In the genomic region with DNA sequence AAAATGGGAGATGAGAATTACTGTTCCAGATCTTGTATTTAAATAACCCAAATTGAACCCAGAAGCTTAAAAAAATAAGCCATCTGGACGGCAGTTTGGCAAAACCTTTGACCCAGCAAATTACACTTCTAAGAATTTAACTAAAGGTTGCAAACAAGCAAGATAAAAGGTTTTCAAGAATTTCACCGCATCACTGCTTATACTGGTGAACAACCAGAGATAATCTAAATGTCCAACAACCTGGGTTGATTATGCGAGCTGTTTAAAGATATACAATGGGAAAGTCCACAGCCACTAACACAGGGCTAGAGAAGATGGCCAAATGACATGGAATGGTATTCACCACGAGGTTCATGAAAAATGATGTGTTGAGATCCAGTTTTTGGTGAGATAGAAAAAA, we compare ENCODE assay signal across 25 cellular contexts.
"Had no signal": no experiment of that assay in that cellular context is flagged by ENCODE, and none has a peak within 500 bp of the region (broad histone marks: within the 10 kb centered on the region; RNA-seq: fewer than 3 reads in every experiment).

No MANE protein-coding gene starts in this region.

- H3K4me3 ChIP-seq: esophagus squamous epithelium, heart right ventricle, left ventricle myocardium inferior, lower lobe of right lung, pancreas, smooth muscle cell, stomach, testis, tibial nerve had no signal

- H3K9me3 ChIP-seq: esophagus squamous epithelium, heart right ventricle, left ventricle myocardium inferior, lower lobe of right lung, pancreas, stomach, testis, tibial nerve had no signal

- H3K27me3 ChIP-seq: esophagus squamous epithelium, heart right ventricle, pancreas, stomach, testis, tibial nerve had no signal

- H3K4me2 ChIP-seq: smooth muscle cell had no signal

- H3K36me3 Mint-ChIP-seq: natural killer cell had no signal

- FAIRE-seq: endothelial cell of umbilical vein, islet of Langerhans, pancreas had no signal

- H3K4me1 ChIP-seq: testis had no signal

- ATAC-seq: heart right ventricle, left cardiac atrium, lower lobe of right lung, natural killer cell, pancreas, sciatic nerve had no signal

- H3K27ac Mint-ChIP-seq: natural killer cell had no signal

- H3K27ac ChIP-seq: esophagus squamous epithelium, heart right ventricle, left ventricle myocardium inferior, lower lobe of right lung, pancreas, stomach, testis, tibial nerve had no signal

- H3K9me3 Mint-ChIP-seq: natural killer cell had no signal

- H3K36me3 ChIP-seq: esophagus squamous epithelium, heart right ventricle, left ventricle myocardium inferior, lower lobe of right lung, pancreas, stomach, tibial nerve had no signal

- H3K4me3 Mint-ChIP-seq: natural killer cell had no signal

- DNase-seq: dermis blood vessel endothelial cell; effector memory CD4-positive, alpha-beta T cell; esophagus squamous epithelium; foreskin melanocyte; glutamatergic neuron; heart right ventricle; hippocampal formation; left cardiac atrium; left ventricle myocardium inferior; lower lobe of right lung; natural killer cell; pancreas; retina; stimulated activated CD4-positive, alpha-beta T cell treated with anti-CD3 and anti-CD28 coated beads, Interleukin-12 subunit alpha, Interleukin-12 subunit beta, amount 100 ng/mL, for 4 hours; stimulated activated CD4-positive, alpha-beta T cell treated with anti-CD3 and anti-CD28 coated beads, Interleukin-1b, Interleukin-23, amount 100 ng/mL, for 48 hours; stimulated activated CD4-positive, alpha-beta T cell treated with anti-CD3 and anti-CD28 coated beads, Interleukin-4, amount 100 ng/mL, for 1 hour; stimulated activated CD8-positive, alpha-beta memory T cell treated with anti-CD3 and anti-CD28 coated beads, Interleukin-4, amount 100 ng/mL, for 48 hours; stimulated activated naive CD4-positive, alpha-beta T cell treated with Interleukin-2 at 50 U/mL for 16 hours; stomach; testis had no signal
